30 cellular contexts compared by ENCODE assay signal in the genomic region with DNA sequence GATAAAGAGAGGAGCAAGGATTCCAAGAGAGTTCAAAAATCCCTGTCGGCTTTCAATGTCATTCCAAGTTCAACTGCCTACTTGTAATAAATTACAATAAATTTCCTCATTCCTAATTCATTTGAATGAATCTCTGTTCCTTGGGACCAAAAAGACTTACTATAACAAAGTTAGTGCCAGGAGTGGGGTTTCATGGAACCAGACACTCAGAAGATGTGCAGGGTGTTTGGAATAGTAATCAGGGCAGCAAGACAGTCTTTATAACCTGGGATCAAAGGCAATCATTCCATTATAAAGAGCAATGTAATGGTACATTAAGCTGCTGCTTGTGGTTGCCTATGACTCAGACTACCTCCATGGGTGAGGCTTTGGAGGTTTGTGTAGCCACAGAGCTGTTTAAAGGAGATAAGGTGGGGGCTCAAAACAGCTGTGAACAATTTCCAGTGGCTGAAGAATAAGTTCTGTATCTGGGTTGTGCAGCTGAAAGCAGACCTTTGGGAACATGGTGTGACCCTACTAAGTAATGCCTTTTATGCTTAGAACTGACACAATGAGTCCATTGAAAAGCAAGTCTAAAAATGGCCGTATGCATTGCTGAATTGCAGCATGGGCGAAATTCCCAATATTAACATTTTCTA.
DNase-seq lines count a peak whose midpoint lies in the region; ATAC-seq, FAIRE-seq and TF ChIP-seq lines count a peak whose summit lies in the region.
"Had no signal": no experiment of that assay in that cellular context is flagged by ENCODE, and none has a peak within 500 bp of the region (broad histone marks: within the 10 kb centered on the region; RNA-seq: fewer than 3 reads in every experiment).

No MANE protein-coding gene starts in this region.

- H3K4me1 Mint-ChIP-seq in activated CD8-positive, alpha-beta T cell treated with anti-CD3 and anti-CD28 coated beads for 36 hours (ENCODE audit: low read depth): no peaks in the 10 kb centered on the region
- no peaks in the 10 kb centered on the region for H3K4me1 Mint-ChIP-seq in activated CD8-positive, alpha-beta T cell treated with anti-CD3 and anti-CD28 coated beads, Interleukin-2, amount 10 ng/mL, durations not matched to agents 7 days and 5 days (ENCODE audit: low read depth)
- H3K4me1 Mint-ChIP-seq: activated naive CD4-positive, alpha-beta T cell treated with anti-CD3 and anti-CD28 coated beads, Interleukin-2, amount 50 U/mL, for 24 hours; activated T-helper 17 cell treated with anti-CD3 and anti-CD28 coated beads, Interleukin-2, amount 50 U/mL, for 72 hours; CD14-positive monocyte had no signal

- H3K9me3 Mint-ChIP-seq in activated CD8-positive, alpha-beta T cell treated with anti-CD3 and anti-CD28 coated beads for 36 hours: no peaks in the 10 kb centered on the region
- H3K9me3 Mint-ChIP-seq in activated CD8-positive, alpha-beta T cell treated with anti-CD3 and anti-CD28 coated beads, Interleukin-2, amount 10 ng/mL, durations not matched to agents 7 days and 5 days (ENCODE audit: insufficient read depth): peaks cover 4% of the 10 kb centered on the region
- H3K9me3 Mint-ChIP-seq: activated naive CD4-positive, alpha-beta T cell treated with anti-CD3 and anti-CD28 coated beads, Interleukin-2, amount 50 U/mL, for 24 hours had no signal

- H3K27ac ChIP-seq in RWPE2 (ENCODE audit: poor library complexity, severe bottlenecking): no peak overlapping the region
- peak overlapping the region; percentile 82 for H3K27ac ChIP-seq in K562 (ENCODE audit: extremely low read depth, low read depth, low read length)
- H3K27ac ChIP-seq: 22Rv1, colonic mucosa, esophagus muscularis mucosa, left lung, neutrophil, testis had no signal

- no peaks in the 10 kb centered on the region for H3K9me1 ChIP-seq in K562 (ENCODE audit: control insufficient read depth, insufficient read depth, low read length)

- H3K27me3 ChIP-seq in RWPE2 (ENCODE audit: insufficient read depth, poor library complexity, severe bottlenecking) (no peaks in the 10 kb centered on the region), K562 (ENCODE audit: control insufficient read depth in 2 of 2, insufficient read depth in 2 of 2, low read length in 2 of 2) (no peaks in the 10 kb centered on the region)
- H3K27me3 ChIP-seq: colonic mucosa, testis had no signal

- TF ChIP-seq CTCF in activated CD8-positive, alpha-beta T cell treated with anti-CD3 and anti-CD28 coated beads for 36 hours (IDR thresholded peaks at IDR 0.05): no peak
- TF ChIP-seq CTCF in RWPE2 (IDR thresholded peaks at IDR 0.05; ENCODE audit: poor library complexity, severe bottlenecking): no peak
- TF ChIP-seq CTCF in K562 (IDR thresholded peaks at IDR 0.05 in 2 of 3, conservative IDR thresholded peaks at IDR 0.05 in 1 of 3; ENCODE audit: insufficient read depth in 2 of 3, low read depth in 1 of 3, low read length in 3 of 3): no peak

- peak overlapping the region; percentile 76 for H2AFZ ChIP-seq in K562 (ENCODE audit: low read depth, low read length)

- TF ChIP-seq EP300 in K562 (IDR thresholded peaks at IDR 0.05; ENCODE audit: low read length): peak; percentile 80; the same call in 1 of the 2 replicates

- 0% methylated on average over 3 of the region's 3 CpGs for WGBS in K562 (ENCODE audit: insufficient coverage, low coverage, missing lambda C conversion rate)

- intact Hi-C loops in activated CD8-positive, alpha-beta T cell treated with anti-CD3 and anti-CD28 coated beads for 36 hours (cut with micrococcal nuclease): no loop called here
- intact Hi-C loops in K562 (cut with micrococcal nuclease): no loop called here
- intact Hi-C loops in left ventricle myocardium superior (cut with micrococcal nuclease): no loop called here

- H3K36me3 Mint-ChIP-seq in activated CD8-positive, alpha-beta T cell treated with anti-CD3 and anti-CD28 coated beads for 36 hours (ENCODE audit: low read depth): no peaks in the 10 kb centered on the region
- no peaks in the 10 kb centered on the region for H3K36me3 Mint-ChIP-seq in activated CD8-positive, alpha-beta T cell treated with anti-CD3 and anti-CD28 coated beads, Interleukin-2, amount 10 ng/mL, durations not matched to agents 7 days and 5 days (ENCODE audit: low read depth)
- H3K36me3 Mint-ChIP-seq: activated naive CD4-positive, alpha-beta T cell treated with anti-CD3 and anti-CD28 coated beads, Interleukin-2, amount 50 U/mL, for 24 hours; CD14-positive monocyte had no signal

- no peak for TF ChIP-seq RAD21 in K562 (CRISPR knock-in tag; conservative IDR thresholded peaks at IDR 0.05 in 1 of 2, IDR thresholded peaks at IDR 0.05 in 1 of 2)

- H3K36me3 ChIP-seq in RWPE2 (ENCODE audit: low read depth) (no peaks in the 10 kb centered on the region), K562 (ENCODE audit: control insufficient read depth, insufficient read depth, low read length) (no peaks in the 10 kb centered on the region)
- H3K36me3 ChIP-seq: colonic mucosa, esophagus muscularis mucosa, left lung, neutrophil had no signal

- TF ChIP-seq POLR2A in K562 (conservative IDR thresholded peaks at IDR 0.05): no peak

- CTCF ChIA-PET in activated CD8-positive, alpha-beta T cell treated with anti-CD3 and anti-CD28 coated beads for 36 hours (lab: Charles Lee): no interaction called here
- CTCF ChIA-PET in activated CD8-positive, alpha-beta T cell treated with anti-CD3 and anti-CD28 coated beads, Interleukin-2, amount 10 ng/mL, durations not matched to agents 7 days and 5 days (lab: Charles Lee): no interaction called here
- CTCF ChIA-PET in K562 (lab: Yijun Ruan, JAX; ENCODE audit: low intra/inter-chr PET ratio): no interaction called here

- no peak for ATAC-seq in activated CD8-positive, alpha-beta T cell treated with anti-CD3 and anti-CD28 coated beads for 36 hours
- ATAC-seq in activated CD8-positive, alpha-beta T cell treated with anti-CD3 and anti-CD28 coated beads, Interleukin-2, amount 10 ng/mL, durations not matched to agents 7 days and 5 days: no peak
- ATAC-seq in RWPE2 (ENCODE audit: low read depth) (peak; percentile 40; the same call in 1 of the 3 replicates), K562 (peak; percentile 97), left ventricle myocardium superior (no peak), HG03439 (IDR thresholded peaks at IDR 0.05; ENCODE audit: unreplicated experiment) (no peak)
- ATAC-seq: activated T-helper 17 cell treated with anti-CD3 and anti-CD28 coated beads, Interleukin-2, amount 50 U/mL, for 72 hours; GM12878; left lung; sciatic nerve; stimulated activated naive CD8-positive, alpha-beta T cell treated with anti-CD3 and anti-CD28 coated beads, Interleukin-15, Interleukin-2, amounts not matched to agents 100 U/mL and 50 U/mL, for 24 hours had no signal

- H3K27ac Mint-ChIP-seq in activated CD8-positive, alpha-beta T cell treated with anti-CD3 and anti-CD28 coated beads for 36 hours: no peak overlapping the region
- no peak overlapping the region for H3K27ac Mint-ChIP-seq in activated CD8-positive, alpha-beta T cell treated with anti-CD3 and anti-CD28 coated beads, Interleukin-2, amount 10 ng/mL, durations not matched to agents 7 days and 5 days
- H3K27ac Mint-ChIP-seq: activated naive CD4-positive, alpha-beta T cell treated with anti-CD3 and anti-CD28 coated beads, Interleukin-2, amount 50 U/mL, for 24 hours; activated T-helper 17 cell treated with anti-CD3 and anti-CD28 coated beads, Interleukin-2, amount 50 U/mL, for 72 hours; CD14-positive monocyte had no signal

- H4K20me1 ChIP-seq in K562 (replicated peaks; ENCODE audit: control insufficient read depth, insufficient read depth, low read length): no peaks in the 10 kb centered on the region

- peak; percentile 1 for DNase-seq in activated CD8-positive, alpha-beta T cell treated with anti-CD3 and anti-CD28 coated beads for 36 hours
- DNase-seq in activated CD8-positive, alpha-beta T cell treated with anti-CD3 and anti-CD28 coated beads, Interleukin-2, amount 10 ng/mL, durations not matched to agents 7 days and 5 days: no peak
- no peak for DNase-seq in RWPE2 (ENCODE audit: low spot score)
- peak; percentile 70 to 83 (median 76) for DNase-seq in K562 (ENCODE audit: extremely low read depth in 1 of 4, low spot score in 3 of 4)
- DNase-seq in NCI-H2196 (lab: John Stamatoyannopoulos, UW; ENCODE audit: unreplicated experiment): no peak
- no peak for DNase-seq in left ventricle myocardium superior
- DNase-seq in HPDE6-E6E7 (ENCODE audit: extremely low spot score): no peak
- DNase-seq: activated CD4-positive, alpha-beta T cell treated with anti-CD3 and anti-CD28 coated beads, Interleukin-2, amount 50 U/mL, for 48 hours; amygdala; colonic mucosa; effector memory CD4-positive, alpha-beta T cell; hypothalamus; IMR-90; left lung; NCI-H1436; NCI-H2107; Right ventricle myocardium superior; stimulated activated naive CD8-positive, alpha-beta T cell treated with anti-CD3 and anti-CD28 coated beads, Interleukin-15, Interleukin-2, amounts not matched to agents 100 U/mL and 50 U/mL, for 24 hours; T-helper 9 cell; testis had no signal

- POLR2A ChIA-PET in activated CD8-positive, alpha-beta T cell treated with anti-CD3 and anti-CD28 coated beads for 36 hours (lab: Charles Lee): no interaction called here
- POLR2A ChIA-PET in activated CD8-positive, alpha-beta T cell treated with anti-CD3 and anti-CD28 coated beads, Interleukin-2, amount 10 ng/mL, durations not matched to agents 7 days and 5 days (lab: Charles Lee): no interaction called here
- POLR2A ChIA-PET in K562 (lab: Yijun Ruan, JAX): interaction anchor here (0.5 to 1.2 kb wide), 2 partner anchors 14 to 50 kb away, joined by 3 read pairs; no protein-coding TSS in a partner anchor

- in situ Hi-C loops in K562 (cut with MboI): no loop called here

- H3K4me3 Mint-ChIP-seq in activated CD8-positive, alpha-beta T cell treated with anti-CD3 and anti-CD28 coated beads for 36 hours: no peak overlapping the region
- H3K4me3 Mint-ChIP-seq in activated CD8-positive, alpha-beta T cell treated with anti-CD3 and anti-CD28 coated beads, Interleukin-2, amount 10 ng/mL, durations not matched to agents 7 days and 5 days: no peak overlapping the region
- H3K4me3 Mint-ChIP-seq: activated naive CD4-positive, alpha-beta T cell treated with anti-CD3 and anti-CD28 coated beads, Interleukin-2, amount 50 U/mL, for 24 hours; activated T-helper 17 cell treated with anti-CD3 and anti-CD28 coated beads, Interleukin-2, amount 50 U/mL, for 72 hours; CD14-positive monocyte had no signal

- no peaks in the 10 kb centered on the region for H3K79me2 ChIP-seq in K562 (ENCODE audit: control insufficient read depth, insufficient read depth, low read length)

- H3K9me3 ChIP-seq in RWPE2 (ENCODE audit: severe bottlenecking) (no peaks in the 10 kb centered on the region), K562 (replicated peaks; ENCODE audit: control insufficient read depth, insufficient read depth, low read depth, low read length) (no peaks in the 10 kb centered on the region)
- H3K9me3 ChIP-seq: colonic mucosa, neutrophil, testis had no signal

- H3K4me2 ChIP-seq in K562 (ENCODE audit: insufficient read depth, low read length): peak overlapping the region; percentile 46; the same call in 1 of the 2 replicates

- no TSS peak for BruUV-seq in K562 (replicated peaks; lab: Mats Ljungman, UMichigan)

- peak overlapping the region in 1 of 2 experiments; percentile 37; a peak in 1 of 4 replicates for H3K9ac ChIP-seq in K562 (ENCODE audit: insufficient read depth in 1 of 2, low read depth in 2 of 2, low read length in 2 of 2)

- H3K4me1 ChIP-seq in RWPE2 (ENCODE audit: insufficient read depth, poor library complexity, severe bottlenecking): no peaks in the 10 kb centered on the region
- H3K4me1 ChIP-seq in K562 (replicated peaks in 1 of 2; ENCODE audit: control insufficient read depth in 2 of 2, insufficient read depth in 2 of 2, low read length in 2 of 2): peaks cover 0 to 5% of the 10 kb centered on the region in 2 experiments; a peak in 3 of 5 replicates
- H3K4me1 ChIP-seq: colonic mucosa, esophagus muscularis mucosa, left lung, testis had no signal

- H3K27me3 Mint-ChIP-seq in activated CD8-positive, alpha-beta T cell treated with anti-CD3 and anti-CD28 coated beads for 36 hours: peaks cover 4% of the 10 kb centered on the region
- H3K27me3 Mint-ChIP-seq in activated CD8-positive, alpha-beta T cell treated with anti-CD3 and anti-CD28 coated beads, Interleukin-2, amount 10 ng/mL, durations not matched to agents 7 days and 5 days (ENCODE audit: low read depth): no peaks in the 10 kb centered on the region

- peak; percentile 95 for FAIRE-seq in K562 (lab: Jason Lieb, UNC)
- FAIRE-seq: frontal cortex, GM12878 had no signal

- H3K4me3 ChIP-seq in RWPE2 (ENCODE audit: severe bottlenecking) (no peak overlapping the region), K562 (no peak overlapping the region)
- H3K4me3 ChIP-seq: colonic mucosa, esophagus muscularis mucosa, GM12878, left lung, testis had no signal

Comparison
In these comparisons a context has a peak if more than half of its experiments do, and no peak if none do; other contexts are left out.
1. DNase-seq: peak in activated CD8-positive, alpha-beta T cell treated with anti-CD3 and anti-CD28 coated beads for 36 hours (single experiment) and K562 (4 of 4); none in activated CD8-positive, alpha-beta T cell treated with anti-CD3 and anti-CD28 coated beads, Interleukin-2, amount 10 ng/mL, durations not matched to agents 7 days and 5 days (single experiment), RWPE2 (single experiment), NCI-H2196 (single experiment), left ventricle myocardium superior (single experiment) and HPDE6-E6E7 (single experiment).
2. ATAC-seq: peak in RWPE2 (single experiment) and K562 (single experiment); none in activated CD8-positive, alpha-beta T cell treated with anti-CD3 and anti-CD28 coated beads for 36 hours (single experiment), activated CD8-positive, alpha-beta T cell treated with anti-CD3 and anti-CD28 coated beads, Interleukin-2, amount 10 ng/mL, durations not matched to agents 7 days and 5 days (single experiment), left ventricle myocardium superior (single experiment) and HG03439 (single experiment).